Comparison of ENCODE assay signal across 32 cellular contexts in genomic region chr19:10069046-10069445, GRCh38. TPM values are rescaled to one million over a fixed set of nuclear protein-coding genes. Genes with fewer than 3 reads are reported as not detected.
DNase-seq lines count a peak whose midpoint lies in the region; ATAC-seq, FAIRE-seq and TF ChIP-seq lines count a peak whose summit lies in the region.
"Had no signal": no experiment of that assay in that cellular context is flagged by ENCODE, and none has a peak within 500 bp of the region (broad histone marks: within the 10 kb centered on the region; RNA-seq: fewer than 3 reads in every experiment).

No MANE protein-coding gene starts in this region.

- no peak overlapping the region for H3K4me3 ChIP-seq in bronchial epithelial cell (ENCODE audit: low read depth, low read length)
- H3K4me3 ChIP-seq: sigmoid colon, thoracic aorta, vagina had no signal

- no peaks in the 10 kb centered on the region for H3K36me3 ChIP-seq in bronchial epithelial cell (ENCODE audit: control insufficient read depth, insufficient read depth, low read length)
- H3K36me3 ChIP-seq: sigmoid colon, thoracic aorta, vagina had no signal

- peak; percentile 36 for DNase-seq in COLO829 (ENCODE audit: low spot score)
- DNase-seq in RKO (ENCODE audit: low spot score), result peak; percentile 26
- peak; percentile 13 for DNase-seq in bronchial epithelial cell (ENCODE audit: low read depth)
- DNase-seq in myocyte (ENCODE audit: low read depth), result peak; percentile 35
- no peak for DNase-seq in 8988T
- DNase-seq in stimulated activated naive CD4-positive, alpha-beta T cell treated with Interleukin-2 at 50 U/mL for 16 hours (lab: John Stamatoyannopoulos, UW), result no peak
- DNase-seq: activated CD4-positive, alpha-beta T cell treated with anti-CD3 and anti-CD28 coated beads for 36 hours; activated gamma-delta T cell; activated T-cell treated with anti-CD3 and anti-CD28 coated beads, Interleukin-2, amount 50 U/mL, for 24 hours; DMS153; effector CD8-positive, alpha-beta T cell; erythroblast; foreskin melanocyte; KBM-7; left colon; mesendoderm; MM.1S; NCI-H1417 treated with DMSO at 0.1 percent for 48 hours; NCI-H2107; NCI-H446; NCI-H774; sigmoid colon; stimulated activated CD4-positive, alpha-beta T cell treated with anti-CD3 and anti-CD28 coated beads, Interleukin-15, amount 100 ng/mL, for 24 hours; stimulated activated naive CD4-positive, alpha-beta T cell; T-helper 2 cell had no signal

- no peak for TF ChIP-seq CTCF in bronchial epithelial cell (IDR thresholded peaks at IDR 0.05; ENCODE audit: insufficient read depth, low read length, severe bottlenecking)

- no peaks in the 10 kb centered on the region for H3K27me3 ChIP-seq in bronchial epithelial cell (ENCODE audit: control insufficient read depth, insufficient read depth, low read length)
- H3K27me3 ChIP-seq: sigmoid colon, vagina had no signal

- FAIRE-seq in bronchial epithelial cell (lab: Jason Lieb, UNC), result no peak
- FAIRE-seq: colon had no signal

- ATAC-seq in GM19324 (IDR thresholded peaks at IDR 0.05; ENCODE audit: low FRiP score, unreplicated experiment) (no peak), GM19328 (IDR thresholded peaks at IDR 0.05; ENCODE audit: unreplicated experiment) (no peak)
- ATAC-seq: activated CD4-positive, alpha-beta T cell treated with anti-CD3 and anti-CD28 coated beads for 36 hours; HCT116; left colon had no signal

RNA-seq across cellular contexts. Expression of gene SHFL, which starts 17.1 kb away (rescaled TPM):
- total RNA-seq in bronchial epithelial cell (5.0 and 5.5 TPM in 2 replicates), myocyte (21.8 and 25.0 TPM in 2 replicates)
- 26.0 TPM for polyA plus RNA-seq in myocyte (2012)

RNA-seq across cellular contexts. Expression of gene ANGPTL6, which starts 33.4 kb away (rescaled TPM):
- total RNA-seq in bronchial epithelial cell (under 0.01 TPM in 1 of 2 replicates, not detected in the other), myocyte (0.11 TPM in 1 of 2 replicates, not detected in the other)
- 0.61 TPM for polyA plus RNA-seq in myocyte (2012)
- total RNA-seq: posterior vena cava, sigmoid colon, thoracic aorta, vagina had no signal

RNA-seq across cellular contexts. Expression of gene PPAN, which starts 37.1 kb away (rescaled TPM):
- total RNA-seq in bronchial epithelial cell (41.5 and 45.3 TPM in 2 replicates), myocyte (24.8 and 28.3 TPM in 2 replicates)
- 33.1 TPM for polyA plus RNA-seq in myocyte (2012)

RNA-seq across cellular contexts. Expression of gene P2RY11, which starts 42.4 kb away (rescaled TPM):
- total RNA-seq in bronchial epithelial cell (1.1 and 3.7 TPM in 2 replicates), myocyte (3.1 and 4.0 TPM in 2 replicates)
- polyA plus RNA-seq in myocyte (2012), result 9.5 TPM

RNA-seq across cellular contexts. Expression of gene EIF3G, which starts 50.7 kb away (rescaled TPM):
- total RNA-seq in bronchial epithelial cell, result 198 and 291 TPM in 2 replicates
- 226 and 251 TPM in 2 replicates for total RNA-seq in myocyte
- 209 TPM for polyA plus RNA-seq in myocyte (2012)

Comparison
In these comparisons a context has a peak if more than half of its experiments do, and no peak if none do; other contexts are left out.
1. DNase-seq: peak in COLO829 (single experiment), RKO (single experiment), bronchial epithelial cell (single experiment) and myocyte (single experiment); none in 8988T (single experiment) and stimulated activated naive CD4-positive, alpha-beta T cell treated with Interleukin-2 at 50 U/mL for 16 hours (single experiment).